In the genomic region with DNA sequence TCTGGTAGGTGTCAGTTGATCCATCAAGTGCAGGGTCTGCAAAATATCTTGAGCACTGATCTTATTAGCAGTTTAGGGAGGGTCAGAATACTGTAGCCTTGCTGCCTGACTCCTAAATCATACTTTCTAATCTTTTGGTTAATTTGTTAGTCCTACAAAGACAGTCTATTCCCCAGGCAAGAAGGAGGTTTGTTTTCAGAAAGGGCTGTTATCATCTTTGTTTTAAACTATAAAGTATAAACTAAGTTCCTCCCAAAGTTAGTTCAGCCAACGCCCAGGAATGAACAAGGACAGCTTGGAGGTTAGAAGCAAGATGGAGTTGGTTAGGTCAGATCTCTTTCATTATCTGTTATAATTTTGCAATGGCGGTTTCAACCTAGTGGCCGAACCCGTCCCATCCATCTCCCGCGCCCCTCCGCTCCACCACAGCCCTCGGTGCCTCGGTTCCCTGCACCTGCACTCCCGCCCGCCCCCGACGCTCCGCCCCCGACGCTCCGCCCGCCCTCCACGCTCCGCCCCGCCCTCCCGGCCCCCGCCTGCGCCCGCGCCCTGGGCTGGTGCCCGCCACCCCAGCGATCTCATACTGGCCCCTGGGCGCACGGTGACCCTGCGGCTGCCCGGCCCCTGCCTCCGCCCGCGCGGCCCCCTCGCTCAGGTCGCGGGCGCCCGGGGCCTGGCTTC, we compare ENCODE assay signal across 8 cellular contexts. TPM values are rescaled to one million over a fixed set of nuclear protein-coding genes. Genes with fewer than 3 reads are reported as not detected.
A peak's percentile ranks its signal among the peaks of the same experiment; 100 is the strongest.
DNase-seq lines count a peak whose midpoint lies in the region; ATAC-seq lines count a peak whose summit lies in the region.

A gene with protein sequence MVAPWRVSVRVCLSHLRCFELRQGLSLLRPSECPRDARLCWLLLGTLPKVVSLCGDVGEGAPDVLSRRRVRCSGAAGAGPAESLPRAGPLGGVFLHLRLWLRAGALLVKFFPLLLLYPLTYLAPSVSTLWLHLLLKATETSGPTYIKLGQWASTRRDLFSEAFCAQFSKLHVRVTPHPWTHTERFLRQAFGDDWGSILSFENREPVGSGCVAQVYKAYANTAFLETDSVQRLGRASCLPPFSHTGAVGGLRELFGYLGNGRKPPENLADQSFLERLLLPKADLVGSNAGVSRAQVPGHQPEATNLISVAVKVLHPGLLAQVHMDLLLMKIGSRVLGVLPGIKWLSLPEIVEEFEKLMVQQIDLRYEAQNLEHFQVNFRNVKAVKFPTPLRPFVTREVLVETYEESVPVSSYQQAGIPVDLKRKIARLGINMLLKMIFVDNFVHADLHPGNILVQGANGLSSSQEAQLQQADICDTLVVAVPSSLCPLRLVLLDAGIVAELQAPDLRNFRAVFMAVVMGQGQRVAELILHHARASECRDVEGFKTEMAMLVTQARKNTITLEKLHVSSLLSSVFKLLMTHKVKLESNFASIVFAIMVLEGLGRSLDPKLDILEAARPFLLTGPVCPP (plus strand): TSS at position 564 of the 681 bp plus-strand sequence. CDS start 386 bp downstream, outside the sequence.

- CTCF ChIA-PET in activated CD4-positive, alpha-beta T cell treated with anti-CD3 and anti-CD28 coated beads, Interleukin-2, amount 10 ng/mL, durations not matched to agents 7 days and 5 days (lab: Charles Lee) = interaction anchor here (1.0 kb wide), 1 partner anchor 20 kb away, joined by 3 read pairs; no protein-coding TSS in a partner anchor

- H3K36me3 ChIP-seq in effector memory CD4-positive, alpha-beta T cell (ENCODE audit: control insufficient read depth, insufficient read depth, low read length) = no peaks in the 10 kb centered on the region
- no peaks in the 10 kb centered on the region for H3K36me3 ChIP-seq in mesodermal cell (ENCODE audit: control insufficient read depth, insufficient read depth, low read length)

- peaks cover 8% of the 10 kb centered on the region for H3K4me1 ChIP-seq in effector memory CD4-positive, alpha-beta T cell (ENCODE audit: control insufficient read depth, insufficient read depth, low read length, poor library complexity, severe bottlenecking)
- H3K4me1 ChIP-seq in mesodermal cell (ENCODE audit: control insufficient read depth, insufficient read depth, low read length, poor library complexity, severe bottlenecking) = no peaks in the 10 kb centered on the region

- peak; percentile 44 to 51 for DNase-seq in NCI-H187 (lab: John Stamatoyannopoulos, UW)
- no peak for DNase-seq in NCI-H187 treated with DMSO at 0.1 percent for 48 hours (lab: John Stamatoyannopoulos, UW)
- peak; percentile 43 for DNase-seq in NCI-H1105 treated with DMSO at 0.1 percent for 48 hours (lab: John Stamatoyannopoulos, UW)
- DNase-seq in activated CD4-positive, alpha-beta T cell treated with anti-CD3 and anti-CD28 coated beads, Interleukin-2, amount 10 ng/mL, durations not matched to agents 7 days and 5 days = peak; percentile 52
- DNase-seq in effector memory CD4-positive, alpha-beta T cell = peak; percentile 37 to 47 (median 47)
- DNase-seq in stimulated activated CD8-positive, alpha-beta memory T cell treated with anti-CD3 and anti-CD28 coated beads, Interleukin-15, amount 100 ng/mL, for 4 hours (ENCODE audit: low read depth in 2 of 2) = peak; percentile 16 to 50

- H3K27ac Mint-ChIP-seq in activated CD4-positive, alpha-beta T cell treated with anti-CD3 and anti-CD28 coated beads, Interleukin-2, amount 10 ng/mL, durations not matched to agents 7 days and 5 days = peak within 1 kb of the TSS; percentile 95

- H3K36me3 Mint-ChIP-seq in activated CD4-positive, alpha-beta T cell treated with anti-CD3 and anti-CD28 coated beads, Interleukin-2, amount 10 ng/mL, durations not matched to agents 7 days and 5 days (ENCODE audit: low read depth) = peaks cover 5% of the 10 kb centered on the region

- H3K9me3 Mint-ChIP-seq in activated CD4-positive, alpha-beta T cell treated with anti-CD3 and anti-CD28 coated beads, Interleukin-2, amount 10 ng/mL, durations not matched to agents 7 days and 5 days = no peaks in the 10 kb centered on the region

- H3K4me3 ChIP-seq in effector memory CD4-positive, alpha-beta T cell (ENCODE audit: insufficient read depth, low read depth, low read length, poor library complexity, severe bottlenecking) = peak within 1 kb of the TSS; percentile 68
- H3K4me3 ChIP-seq in mesodermal cell (ENCODE audit: extremely low read depth, insufficient read depth, low read length, poor library complexity, severe bottlenecking) = peak within 1 kb of the TSS; percentile 48

- peaks cover 6% of the 10 kb centered on the region for H3K27me3 Mint-ChIP-seq in activated CD4-positive, alpha-beta T cell treated with anti-CD3 and anti-CD28 coated beads, Interleukin-2, amount 10 ng/mL, durations not matched to agents 7 days and 5 days

- ATAC-seq in HG02571 (IDR thresholded peaks at IDR 0.05; ENCODE audit: unreplicated experiment) = peak; percentile 61

- POLR2A ChIA-PET in activated CD4-positive, alpha-beta T cell treated with anti-CD3 and anti-CD28 coated beads, Interleukin-2, amount 10 ng/mL, durations not matched to agents 7 days and 5 days (lab: Charles Lee) = interaction anchor here (0.9 kb wide), 1 partner anchor 177 kb away, joined by 4 read pairs; no protein-coding TSS in a partner anchor

- no peaks in the 10 kb centered on the region for H3K27me3 ChIP-seq in effector memory CD4-positive, alpha-beta T cell (replicated peaks; ENCODE audit: control insufficient read depth, insufficient read depth, low read length, poor library complexity, severe bottlenecking)

- peak within 1 kb of the TSS; percentile 75 for H3K27ac ChIP-seq in effector memory CD4-positive, alpha-beta T cell (ENCODE audit: insufficient read depth, low read length, poor library complexity, severe bottlenecking)
- H3K27ac ChIP-seq in mesodermal cell (ENCODE audit: low read depth, low read length, severe bottlenecking) = no peak within 1 kb of the TSS

- H3K4me1 Mint-ChIP-seq in activated CD4-positive, alpha-beta T cell treated with anti-CD3 and anti-CD28 coated beads, Interleukin-2, amount 10 ng/mL, durations not matched to agents 7 days and 5 days = peaks cover 42% of the 10 kb centered on the region

- H3K9me3 ChIP-seq in effector memory CD4-positive, alpha-beta T cell (ENCODE audit: control insufficient read depth, low read length) = no peaks in the 10 kb centered on the region
- no peaks in the 10 kb centered on the region for H3K9me3 ChIP-seq in mesodermal cell (ENCODE audit: control insufficient read depth, low read length)

- 0% methylated on average over 10 to 15 of the region's 41 CpGs for WGBS in mesodermal cell (ENCODE audit: insufficient coverage in 2 of 2), 2 experiments

- H3K4me3 Mint-ChIP-seq in activated CD4-positive, alpha-beta T cell treated with anti-CD3 and anti-CD28 coated beads, Interleukin-2, amount 10 ng/mL, durations not matched to agents 7 days and 5 days = peak within 1 kb of the TSS; percentile 83

RNA-seq across cellular contexts. Expression of the gene that starts here (rescaled TPM):
- total RNA-seq in activated CD4-positive, alpha-beta T cell treated with anti-CD3 and anti-CD28 coated beads, Interleukin-2, amount 10 ng/mL, durations not matched to agents 7 days and 5 days = 10 to 100 TPM; 19.7 to 25.8 TPM
- polyA plus RNA-seq in mesodermal cell (2013, experiment 1 of 2) = 6.0 TPM
- 4.0 TPM for polyA plus RNA-seq in mesodermal cell (2013, experiment 2 of 2)
